Comparison of ENCODE assay signal across 27 cellular contexts in the genomic region with DNA sequence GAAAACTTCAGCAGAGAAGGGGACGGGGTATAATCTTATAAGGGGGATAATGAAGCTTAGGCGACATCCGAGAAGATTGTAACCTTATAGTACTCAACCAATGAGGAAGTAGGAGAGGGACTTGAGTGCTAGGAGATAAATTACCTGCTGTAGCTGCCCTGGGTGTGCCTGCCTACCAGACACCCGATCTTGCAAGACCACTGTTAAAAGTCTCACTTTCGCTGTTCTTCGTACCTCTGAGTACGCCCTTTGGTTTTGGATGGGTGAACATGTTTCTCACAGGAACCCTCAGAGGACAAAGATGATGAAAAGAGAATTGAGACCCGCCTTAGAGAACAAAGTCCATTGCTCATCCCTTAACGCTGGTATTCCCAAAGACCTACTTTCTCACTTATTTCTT.
"Had no signal": no experiment of that assay in that cellular context is flagged by ENCODE, and none has a peak within 500 bp of the region (broad histone marks: within the 10 kb centered on the region; RNA-seq: fewer than 3 reads in every experiment).

No MANE protein-coding gene starts in this region.

- ATAC-seq: activated CD4-positive, alpha-beta T cell treated with anti-CD3 and anti-CD28 coated beads for 36 hours; activated T-cell treated with anti-CD3 and anti-CD28 coated beads, Interleukin-2, amount 50 U/mL, for 72 hours; esophagus mucosa; T-helper 17 cell had no signal

- H3K4me3 Mint-ChIP-seq: activated CD4-positive, alpha-beta memory T cell treated with anti-CD3 and anti-CD28 coated beads for 36 hours; activated CD4-positive, alpha-beta T cell treated with anti-CD3 and anti-CD28 coated beads for 36 hours; activated CD4-positive, alpha-beta T cell treated with anti-CD3 and anti-CD28 coated beads, Interleukin-2, amount 10 ng/mL, durations not matched to agents 24 days and 14 days; activated naive CD4-positive, alpha-beta T cell treated with anti-CD3 and anti-CD28 coated beads, Interleukin-2, amount 10 ng/mL, durations not matched to agents 7 days and 5 days; activated naive CD8-positive, alpha-beta T cell; activated T-cell treated with anti-CD3 and anti-CD28 coated beads, Interleukin-2, amount 50 U/mL, for 24 hours; activated T-cell treated with anti-CD3 and anti-CD28 coated beads, Interleukin-2, amount 50 U/mL, for 72 hours; central memory CD8-positive, alpha-beta T cell; dendritic cell treated with granulocyte-macrophage colony-stimulating factor and Interleukin-4, amounts not matched to agents 40 ng/mL and 50 ng/mL, for 4 days; endodermal cell; T-helper 17 cell; T-helper 2 cell treated with Interferon-gamma antibody and Interleukin-4, amounts not matched to agents 5 μg/mL and 100 μg/mL, for 36 hours had no signal

- H3K9me3 Mint-ChIP-seq: activated CD4-positive, alpha-beta memory T cell treated with anti-CD3 and anti-CD28 coated beads for 36 hours; activated CD4-positive, alpha-beta T cell treated with anti-CD3 and anti-CD28 coated beads, Interleukin-2, amount 10 ng/mL, durations not matched to agents 24 days and 14 days; activated naive CD4-positive, alpha-beta T cell treated with anti-CD3 and anti-CD28 coated beads, Interleukin-2, amount 10 ng/mL, durations not matched to agents 7 days and 5 days; activated T-cell treated with anti-CD3 and anti-CD28 coated beads, Interleukin-2, amount 50 U/mL, for 24 hours; activated T-cell treated with anti-CD3 and anti-CD28 coated beads, Interleukin-2, amount 50 U/mL, for 72 hours; central memory CD8-positive, alpha-beta T cell; dendritic cell treated with granulocyte-macrophage colony-stimulating factor and Interleukin-4, amounts not matched to agents 40 ng/mL and 50 ng/mL, for 4 days; T-helper 2 cell treated with Interferon-gamma antibody and Interleukin-4, amounts not matched to agents 5 μg/mL and 100 μg/mL, for 36 hours had no signal

- DNase-seq: activated CD4-positive, alpha-beta memory T cell treated with anti-CD3 and anti-CD28 coated beads for 36 hours; activated CD4-positive, alpha-beta T cell treated with anti-CD3 and anti-CD28 coated beads for 36 hours; activated CD4-positive, alpha-beta T cell treated with anti-CD3 and anti-CD28 coated beads, Interleukin-2, amount 10 ng/mL, durations not matched to agents 24 days and 14 days; activated CD4-positive, CD25-positive, alpha-beta regulatory T cell; activated CD4-positive, CD25-positive, alpha-beta regulatory T cell treated with anti-CD3 and anti-CD28 coated beads, Interleukin-2, amount 50 U/mL, for 72 hours; activated CD8-positive, alpha-beta memory T cell treated with anti-CD3 and anti-CD28 coated beads, Interleukin-2, amount 50 U/mL, for 48 hours; activated gamma-delta T cell; activated naive CD4-positive, alpha-beta T cell; activated naive CD4-positive, alpha-beta T cell treated with anti-CD3 and anti-CD28 coated beads, Interleukin-2, amount 10 ng/mL, durations not matched to agents 7 days and 5 days; activated T-cell treated with anti-CD3 and anti-CD28 coated beads for 4 hours; activated T-cell treated with anti-CD3 and anti-CD28 coated beads, Interleukin-2, amount 50 U/mL, for 24 hours; activated T-cell treated with anti-CD3 and anti-CD28 coated beads, Interleukin-2, amount 50 U/mL, for 72 hours; amniotic stem cell; anterior cingulate cortex; brain microvascular endothelial cell; dorsolateral prefrontal cortex; effector memory CD4-positive, alpha-beta T cell; endodermal cell; foreskin fibroblast; head of caudate nucleus; T-helper 17 cell; T1000 had no signal

- H3K27ac Mint-ChIP-seq: activated CD4-positive, alpha-beta memory T cell treated with anti-CD3 and anti-CD28 coated beads for 36 hours; activated CD4-positive, alpha-beta T cell treated with anti-CD3 and anti-CD28 coated beads for 36 hours; activated CD4-positive, alpha-beta T cell treated with anti-CD3 and anti-CD28 coated beads, Interleukin-2, amount 10 ng/mL, durations not matched to agents 24 days and 14 days; activated naive CD4-positive, alpha-beta T cell treated with anti-CD3 and anti-CD28 coated beads, Interleukin-2, amount 10 ng/mL, durations not matched to agents 7 days and 5 days; activated naive CD8-positive, alpha-beta T cell; activated T-cell treated with anti-CD3 and anti-CD28 coated beads, Interleukin-2, amount 50 U/mL, for 24 hours; activated T-cell treated with anti-CD3 and anti-CD28 coated beads, Interleukin-2, amount 50 U/mL, for 72 hours; dendritic cell treated with granulocyte-macrophage colony-stimulating factor and Interleukin-4, amounts not matched to agents 40 ng/mL and 50 ng/mL, for 4 days; endodermal cell; T-helper 17 cell; T-helper 2 cell treated with Interferon-gamma antibody and Interleukin-4, amounts not matched to agents 5 μg/mL and 100 μg/mL, for 36 hours had no signal

- H3K36me3 Mint-ChIP-seq: activated CD4-positive, alpha-beta memory T cell treated with anti-CD3 and anti-CD28 coated beads for 36 hours; activated naive CD4-positive, alpha-beta T cell treated with anti-CD3 and anti-CD28 coated beads, Interleukin-2, amount 10 ng/mL, durations not matched to agents 7 days and 5 days; activated naive CD8-positive, alpha-beta T cell had no signal

- H3K4me1 Mint-ChIP-seq: activated CD4-positive, alpha-beta T cell treated with anti-CD3 and anti-CD28 coated beads for 36 hours; activated CD4-positive, alpha-beta T cell treated with anti-CD3 and anti-CD28 coated beads, Interleukin-2, amount 10 ng/mL, durations not matched to agents 24 days and 14 days; activated naive CD4-positive, alpha-beta T cell treated with anti-CD3 and anti-CD28 coated beads, Interleukin-2, amount 10 ng/mL, durations not matched to agents 7 days and 5 days; endodermal cell had no signal

- H3K27me3 Mint-ChIP-seq: activated CD4-positive, alpha-beta memory T cell treated with anti-CD3 and anti-CD28 coated beads for 36 hours; activated CD4-positive, alpha-beta T cell treated with anti-CD3 and anti-CD28 coated beads for 36 hours; activated naive CD4-positive, alpha-beta T cell treated with anti-CD3 and anti-CD28 coated beads, Interleukin-2, amount 10 ng/mL, durations not matched to agents 7 days and 5 days; activated naive CD8-positive, alpha-beta T cell; activated T-cell treated with anti-CD3 and anti-CD28 coated beads, Interleukin-2, amount 50 U/mL, for 24 hours; central memory CD8-positive, alpha-beta T cell; dendritic cell treated with granulocyte-macrophage colony-stimulating factor and Interleukin-4, amounts not matched to agents 40 ng/mL and 50 ng/mL, for 4 days had no signal
